Comparison of ENCODE assay signal across 22 cellular contexts in genomic region chr20:11843289-11843688, GRCh38.
A peak's percentile ranks its signal among the peaks of the same experiment; 100 is the strongest.
DNase-seq lines count a peak whose midpoint lies in the region; ATAC-seq, FAIRE-seq and TF ChIP-seq lines count a peak whose summit lies in the region.
"Had no signal": no experiment of that assay in that cellular context is flagged by ENCODE, and none has a peak within 500 bp of the region (broad histone marks: within the 10 kb centered on the region; RNA-seq: fewer than 3 reads in every experiment).

No MANE protein-coding gene starts in this region.

- no peak overlapping the region for H3K4me2 ChIP-seq in HepG2 (ENCODE audit: low read depth, low read length)
- H3K4me2 ChIP-seq: A549; BLaER1 treated with 17β-estradiol and CSF1 and Interleukin-3, amounts not matched to agents 10 nM and 100 nM had no signal

- BruUV-seq in HepG2 (replicated peaks; lab: Mats Ljungman, UMichigan): no TSS peak

- intact Hi-C loops in HepG2 (cut with micrococcal nuclease; ENCODE audit: unreplicated experiment) (no loop called here), right lobe of liver (cut with DNase I) (no loop called here), kidney (cut with DNase I) (no loop called here)

- CTCF ChIA-PET in HepG2 (lab: Yijun Ruan, JAX; ENCODE audit: low intra/inter-chr PET ratio, low total read pairs): no interaction called here

- no peak overlapping the region for H3K4me3 Mint-ChIP-seq in T-helper 2 cell treated with Interferon-gamma antibody and Interleukin-4, amounts not matched to agents 5 μg/mL and 100 μg/mL, for 36 hours
- H3K4me3 Mint-ChIP-seq: B cell; CD4-positive, alpha-beta T cell; CD8-positive, alpha-beta T cell had no signal

- no peak for TF ChIP-seq RAD21 in HepG2 (CRISPR knock-in tag; IDR thresholded peaks at IDR 0.05)

- TF ChIP-seq EP300 in HepG2 (IDR thresholded peaks at IDR 0.05; ENCODE audit: low read depth in 2 of 2, low read length in 2 of 2) (no peak), HepG2 (CRISPR knock-in tag; IDR thresholded peaks at IDR 0.05; ENCODE audit: borderline replicate concordance) (no peak)

- H3K27ac ChIP-seq in HepG2 (ENCODE audit: extremely low read length, insufficient read depth, low read length): no peak overlapping the region
- no peak overlapping the region for H3K27ac ChIP-seq in right lobe of liver
- no peak overlapping the region for H3K27ac ChIP-seq in kidney (ENCODE audit: low read depth in 2 of 2, low read length in 2 of 2)
- H3K27ac ChIP-seq: 22Rv1; A549; BLaER1 treated with 17β-estradiol and CSF1 and Interleukin-3, amounts not matched to agents 10 nM and 100 nM; C4-2B had no signal

- TF ChIP-seq POLR2A in HepG2 (IDR thresholded peaks at IDR 0.05; ENCODE audit: insufficient read depth in 1 of 2, low read depth in 2 of 2, low read length in 2 of 2) (no peak), right lobe of liver (IDR thresholded peaks at IDR 0.05) (no peak)

- no peaks in the 10 kb centered on the region for H4K20me1 ChIP-seq in HepG2 (ENCODE audit: insufficient read depth, low read length)
- H4K20me1 ChIP-seq: BLaER1 treated with 17β-estradiol and CSF1 and Interleukin-3, amounts not matched to agents 10 nM and 100 nM had no signal

- H3K9me3 ChIP-seq in HepG2 (ENCODE audit: low read length): no peaks in the 10 kb centered on the region
- no peaks in the 10 kb centered on the region for H3K9me3 ChIP-seq in right lobe of liver
- H3K9me3 ChIP-seq in kidney (ENCODE audit: control insufficient read depth in 1 of 2, low read length in 2 of 2): no peaks in the 10 kb centered on the region
- H3K9me3 ChIP-seq: A549; BLaER1 treated with 17β-estradiol and CSF1 and Interleukin-3, amounts not matched to agents 10 nM and 100 nM; Caco-2 had no signal

- FAIRE-seq in HepG2 (lab: Jason Lieb, UNC) (no peak), kidney (lab: Jason Lieb, UNC) (peak; percentile 85)
- FAIRE-seq: A549, D721Med, GM12878, GM12892, GM18507, GM19239 had no signal

- H3K36me3 ChIP-seq in HepG2 (replicated peaks in 1 of 2; ENCODE audit: control insufficient read depth in 1 of 2, insufficient read depth in 2 of 2, low read length in 2 of 2): no peaks in the 10 kb centered on the region
- no peaks in the 10 kb centered on the region for H3K36me3 ChIP-seq in right lobe of liver
- H3K36me3 ChIP-seq in kidney (ENCODE audit: control insufficient read depth in 1 of 2, insufficient read depth in 2 of 2, low read length in 2 of 2): no peaks in the 10 kb centered on the region
- H3K36me3 ChIP-seq: BLaER1 treated with 17β-estradiol and CSF1 and Interleukin-3, amounts not matched to agents 10 nM and 100 nM had no signal

- H2AFZ ChIP-seq in HepG2 (ENCODE audit: low read length): no peak overlapping the region

- 9% methylated on average over 1 of the region's 1 CpG for WGBS in HepG2 (ENCODE audit: low lambda C conversion rate)
- 50% methylated on average over 1 of the region's 1 CpG for WGBS in right lobe of liver (ENCODE audit: insufficient coverage, low coverage, low lambda C conversion rate, missing lambda C conversion rate)

- H3K4me1 Mint-ChIP-seq in T-helper 2 cell treated with Interferon-gamma antibody and Interleukin-4, amounts not matched to agents 5 μg/mL and 100 μg/mL, for 36 hours (ENCODE audit: low read depth): no peaks in the 10 kb centered on the region
- H3K4me1 Mint-ChIP-seq: B cell had no signal

- H3K4me3 ChIP-seq in HepG2 (replicated peaks in 1 of 3; ENCODE audit: insufficient read depth in 1 of 3, low read depth in 2 of 3, low read length in 3 of 3): no peak overlapping the region
- no peak overlapping the region for H3K4me3 ChIP-seq in right lobe of liver
- no peak overlapping the region for H3K4me3 ChIP-seq in kidney (ENCODE audit: low read length in 2 of 2)
- H3K4me3 ChIP-seq: A549; BLaER1 treated with 17β-estradiol and CSF1 and Interleukin-3, amounts not matched to agents 10 nM and 100 nM; GM12878 had no signal

- no peaks in the 10 kb centered on the region for H3K79me2 ChIP-seq in HepG2 (ENCODE audit: insufficient read depth, low read length)

- no peak for ATAC-seq in HepG2
- ATAC-seq in right lobe of liver: no peak
- ATAC-seq in HG02759 (IDR thresholded peaks at IDR 0.05; ENCODE audit: unreplicated experiment): no peak
- ATAC-seq: A549; CD8-positive, alpha-beta T cell; GM12878 had no signal

- no peak for TF ChIP-seq CTCF in HepG2 (CRISPR knock-in tag; IDR thresholded peaks at IDR 0.05)
- TF ChIP-seq CTCF in right lobe of liver (IDR thresholded peaks at IDR 0.05): no peak
- no peak for TF ChIP-seq CTCF in kidney (IDR thresholded peaks at IDR 0.05; ENCODE audit: borderline replicate concordance, extremely low read depth, insufficient read depth)

- H3K27me3 Mint-ChIP-seq in T-helper 2 cell treated with Interferon-gamma antibody and Interleukin-4, amounts not matched to agents 5 μg/mL and 100 μg/mL, for 36 hours (ENCODE audit: low read depth): no peaks in the 10 kb centered on the region
- H3K27me3 Mint-ChIP-seq: B cell had no signal

- no peaks in the 10 kb centered on the region for H3K9me3 Mint-ChIP-seq in T-helper 2 cell treated with Interferon-gamma antibody and Interleukin-4, amounts not matched to agents 5 μg/mL and 100 μg/mL, for 36 hours
- H3K9me3 Mint-ChIP-seq: CD4-positive, alpha-beta T cell had no signal

- POLR2A ChIA-PET in HepG2 (lab: Yijun Ruan, JAX): no interaction called here

- H3K4me1 ChIP-seq in HepG2 (ENCODE audit: insufficient read depth, low read length) (no peaks in the 10 kb centered on the region), right lobe of liver (no peaks in the 10 kb centered on the region), kidney (ENCODE audit: control insufficient read depth in 1 of 2, insufficient read depth in 1 of 2, low read depth in 1 of 2, low read length in 2 of 2) (no peaks in the 10 kb centered on the region)
- H3K4me1 ChIP-seq: BLaER1 treated with 17β-estradiol and CSF1 and Interleukin-3, amounts not matched to agents 10 nM and 100 nM had no signal

- H3K9ac ChIP-seq in HepG2 (ENCODE audit: insufficient read depth, low read depth, low read length) (no peak overlapping the region), kidney (ENCODE audit: low read length in 2 of 2) (no peak overlapping the region)
- H3K9ac ChIP-seq: BLaER1 treated with 17β-estradiol and CSF1 and Interleukin-3, amounts not matched to agents 10 nM and 100 nM had no signal

- H3K36me3 Mint-ChIP-seq in T-helper 2 cell treated with Interferon-gamma antibody and Interleukin-4, amounts not matched to agents 5 μg/mL and 100 μg/mL, for 36 hours (ENCODE audit: low read depth): no peaks in the 10 kb centered on the region
- H3K36me3 Mint-ChIP-seq: CD8-positive, alpha-beta T cell had no signal

- DNase-seq in HepG2 (ENCODE audit: low spot score) (no peak), right lobe of liver (no peak), kidney (no peak)
- no peak for DNase-seq in T-helper 2 cell treated with Interferon-gamma antibody and Interleukin-4, amounts not matched to agents 5 μg/mL and 100 μg/mL, for 36 hours (ENCODE audit: low spot score)
- DNase-seq: AML-193; Caco-2; Calu3; CD4-positive, alpha-beta T cell; CD8-positive, alpha-beta T cell; DMS79 treated with DMSO at 0.1 percent for 48 hours; GDM1 had no signal

- no peaks in the 10 kb centered on the region for H3K27me3 ChIP-seq in HepG2 (ENCODE audit: control insufficient read depth in 1 of 2, insufficient read depth in 2 of 2, low read length in 2 of 2)
- no peaks in the 10 kb centered on the region for H3K27me3 ChIP-seq in right lobe of liver
- H3K27me3 ChIP-seq: BLaER1 treated with 17β-estradiol and CSF1 and Interleukin-3, amounts not matched to agents 10 nM and 100 nM had no signal

- in situ Hi-C loops in HepG2 (cut with HindIII; ENCODE audit: extremely low pct_ligation_motif_present, low pct_unique_long_range_greater_than_20kb): no loop called here

- H3K27ac Mint-ChIP-seq in T-helper 2 cell treated with Interferon-gamma antibody and Interleukin-4, amounts not matched to agents 5 μg/mL and 100 μg/mL, for 36 hours: no peak overlapping the region
- H3K27ac Mint-ChIP-seq: B cell; CD4-positive, alpha-beta T cell; CD8-positive, alpha-beta T cell had no signal

TF ChIP-seq in HepG2, 621 proteins besides CTCF, POLR2A, EP300 and RAD21:
- TF ChIP-seq HMGXB4 (CRISPR knock-in tag; IDR thresholded peaks at IDR 0.05; ENCODE audit: borderline replicate concordance in 1 of 2, low read depth in 1 of 2) (no peak), ELF1 (CRISPR knock-in tag; IDR thresholded peaks at IDR 0.05) (no peak), MBNL3 (CRISPR knock-in tag; conservative IDR thresholded peaks at IDR 0.05) (no peak), REXO4 (CRISPR knock-in tag; IDR thresholded peaks at IDR 0.05; ENCODE audit: borderline replicate concordance) (no peak), KLF9 (CRISPR knock-in tag; IDR thresholded peaks at IDR 0.05; ENCODE audit: low read depth) (no peak), MTA1 (CRISPR knock-in tag; IDR thresholded peaks at IDR 0.05; ENCODE audit: borderline replicate concordance) (no peak), MED1 (CRISPR knock-in tag; IDR thresholded peaks at IDR 0.05) (no peak), SOX6 (IDR thresholded peaks at IDR 0.05) (no peak), SOX6 (CRISPR knock-in tag; IDR thresholded peaks at IDR 0.05) (no peak), TGIF2 (CRISPR knock-in tag; IDR thresholded peaks at IDR 0.05) (no peak), TCF7 (IDR thresholded peaks at IDR 0.05; ENCODE audit: low read depth) (no peak), HOXA7 (CRISPR knock-in tag; IDR thresholded peaks at IDR 0.05) (no peak), MAFK (conservative IDR thresholded peaks at IDR 0.05 in 1 of 2, IDR thresholded peaks at IDR 0.05 in 1 of 2; ENCODE audit: low read length in 2 of 2) (peak; percentile 69 to 85), MAFF (IDR thresholded peaks at IDR 0.05; ENCODE audit: low read depth, low read length) (peak; percentile 77), REL (CRISPR knock-in tag; conservative IDR thresholded peaks at IDR 0.05) (no peak), NR1H2 (CRISPR knock-in tag; IDR thresholded peaks at IDR 0.05; ENCODE audit: borderline replicate concordance, low read depth) (no peak), ZNF224 (CRISPR knock-in tag; IDR thresholded peaks at IDR 0.05) (no peak)
